25 cellular contexts compared by ENCODE assay signal in genomic region chr2:171166328-171166983, GRCh38. TPM values are rescaled to one million over a fixed set of nuclear protein-coding genes. Genes with fewer than 3 reads are reported as not detected.
DNase-seq lines count a peak whose midpoint lies in the region; ATAC-seq and TF ChIP-seq lines count a peak whose summit lies in the region.
"Had no signal": no experiment of that assay in that cellular context is flagged by ENCODE, and none has a peak within 500 bp of the region (broad histone marks: within the 10 kb centered on the region; RNA-seq: fewer than 3 reads in every experiment).

No MANE protein-coding gene starts in this region.

- DNase-seq in cardiac muscle cell (ENCODE audit: low read depth in 1 of 2, low spot score in 1 of 2) (peak; percentile 31 to 60), cardiac septum (ENCODE audit: low spot score) (no peak), fibroblast of pulmonary artery (ENCODE audit: low read depth) (peak; percentile 58), mesenchymal stem cell (no peak), HAP-1 (ENCODE audit: low spot score in 2 of 2) (no peak)
- DNase-seq in activated naive CD4-positive, alpha-beta T cell treated with anti-CD3 and anti-CD28 coated beads, Interleukin-2, amount 50 U/mL, for 72 hours (ENCODE audit: low spot score in 2 of 2) = no peak
- no peak for DNase-seq in activated CD8-positive, alpha-beta memory T cell treated with anti-CD3 and anti-CD28 coated beads for 24 hours
- DNase-seq: 8988T; AML-193; C1 segment of cervical spinal cord; CD8-positive, alpha-beta memory T cell; GM23248; Kasumi-1; MG63; NCI-H1417 treated with DMSO at 0.1 percent for 48 hours; NCI-H187 treated with DMSO at 0.1 percent for 48 hours; NCI-H2107; NCI-H510A treated with DMSO at 0.1 percent for 48 hours; NCI-H774; NK-92 treated with Interleukin-12 subunit alpha and Interleukin-12 subunit beta, amount 100 ng/mL, for 24 hours; SIG-M5 had no signal

- H2AFZ ChIP-seq in mesenchymal stem cell (ENCODE audit: low read depth, low read length) = no peak overlapping the region
- H2AFZ ChIP-seq: GM23248 had no signal

- no peak overlapping the region for H3K27ac Mint-ChIP-seq in activated naive CD4-positive, alpha-beta T cell treated with anti-CD3 and anti-CD28 coated beads, Interleukin-2, amount 50 U/mL, for 72 hours
- H3K27ac Mint-ChIP-seq: CD8-positive, alpha-beta memory T cell had no signal

- TF ChIP-seq CTCF in cardiac muscle cell (IDR thresholded peaks at IDR 0.05; ENCODE audit: low read depth, low read length) = no peak
- no peak for TF ChIP-seq CTCF in fibroblast of pulmonary artery (IDR thresholded peaks at IDR 0.05; ENCODE audit: low read length, missing control alignments)

- H3K27me3 ChIP-seq in cardiac muscle cell (no peaks in the 10 kb centered on the region), mesenchymal stem cell (ENCODE audit: control insufficient read depth in 1 of 2, insufficient read depth in 1 of 2, low read length in 2 of 2) (no peaks in the 10 kb centered on the region), HAP-1 (ENCODE audit: low read depth) (no peaks in the 10 kb centered on the region)
- H3K27me3 ChIP-seq: MG63 had no signal

- no peak overlapping the region for H3K14ac ChIP-seq in mesenchymal stem cell (ENCODE audit: low read length in 2 of 2)

- H3K4me1 ChIP-seq in cardiac muscle cell (ENCODE audit: low read depth) (peaks cover 3% of the 10 kb centered on the region), mesenchymal stem cell (ENCODE audit: control insufficient read depth, insufficient read depth, low read depth, low read length) (no peaks in the 10 kb centered on the region), HAP-1 (peaks cover 7% of the 10 kb centered on the region)

- H4K8ac ChIP-seq in mesenchymal stem cell (ENCODE audit: low read length) = peak overlapping the region; percentile 64

- no peak overlapping the region for H2BK12ac ChIP-seq in mesenchymal stem cell (ENCODE audit: low read length in 2 of 2)

- H3K18ac ChIP-seq in mesenchymal stem cell (ENCODE audit: low read depth in 1 of 2, low read length in 2 of 2) = peak overlapping the region in 1 of 2 experiments; percentile 21

- H3K4ac ChIP-seq in mesenchymal stem cell (ENCODE audit: low read depth in 1 of 2, low read length in 2 of 2) = no peak overlapping the region

- no peak overlapping the region for H2BK120ac ChIP-seq in mesenchymal stem cell (ENCODE audit: low read depth, low read length)

- H3K4me3 ChIP-seq in cardiac muscle cell (no peak overlapping the region), fibroblast of pulmonary artery (replicated peaks; ENCODE audit: low read depth, low read length) (no peak overlapping the region), mesenchymal stem cell (ENCODE audit: insufficient read depth in 1 of 2, low read depth in 1 of 2, low read length in 2 of 2) (no peak overlapping the region), HAP-1 (no peak overlapping the region)
- H3K4me3 ChIP-seq: GM23248, MG63 had no signal

- H2AK5ac ChIP-seq in mesenchymal stem cell (ENCODE audit: low read length, severe bottlenecking) = no peak overlapping the region

- no peak overlapping the region for H4K91ac ChIP-seq in mesenchymal stem cell (ENCODE audit: low read length)

- intact Hi-C loops in cardiac septum (cut with DNase I) = no loop called here

- H3K23ac ChIP-seq in mesenchymal stem cell (ENCODE audit: low read length in 2 of 2) = no peak overlapping the region

- H3K9ac ChIP-seq in mesenchymal stem cell (ENCODE audit: low read length) = no peak overlapping the region
- H3K9ac ChIP-seq: GM23248 had no signal

- no peaks in the 10 kb centered on the region for H3K9me3 Mint-ChIP-seq in activated naive CD4-positive, alpha-beta T cell treated with anti-CD3 and anti-CD28 coated beads, Interleukin-2, amount 50 U/mL, for 72 hours
- H3K9me3 Mint-ChIP-seq: CD8-positive, alpha-beta memory T cell had no signal

- no peaks in the 10 kb centered on the region for H3K79me1 ChIP-seq in mesenchymal stem cell (replicated peaks; ENCODE audit: low read length, poor library complexity, severe bottlenecking)

- ATAC-seq in GM21737 (IDR thresholded peaks at IDR 0.05; ENCODE audit: unreplicated experiment) = no peak
- ATAC-seq in activated naive CD4-positive, alpha-beta T cell treated with anti-CD3 and anti-CD28 coated beads, Interleukin-2, amount 50 U/mL, for 72 hours = no peak
- ATAC-seq: HCT116, Panc1, SK-N-SH treated with all-trans-retinoic acid at 6 μM for 48 hours had no signal

- WGBS in mesenchymal stem cell = over 99% methylated on average over 3 of the region's 6 CpGs

- H2BK5ac ChIP-seq in mesenchymal stem cell (ENCODE audit: low read depth, low read length, poor library complexity, severe bottlenecking) = no peak overlapping the region

- H3K36me3 Mint-ChIP-seq in activated naive CD4-positive, alpha-beta T cell treated with anti-CD3 and anti-CD28 coated beads, Interleukin-2, amount 50 U/mL, for 72 hours = peaks cover 0 to under 1% of the 10 kb centered on the region in 2 donors
- H3K36me3 Mint-ChIP-seq: CD8-positive, alpha-beta memory T cell had no signal

- H3K9me3 ChIP-seq in cardiac muscle cell (ENCODE audit: low read depth) = no peaks in the 10 kb centered on the region
- H3K9me3 ChIP-seq in mesenchymal stem cell (ENCODE audit: control insufficient read depth, low read length) = no peaks in the 10 kb centered on the region
- H3K9me3 ChIP-seq in HAP-1 = no peaks in the 10 kb centered on the region
- H3K9me3 ChIP-seq: MG63 had no signal

- H3K27ac ChIP-seq in cardiac muscle cell = no peak overlapping the region
- H3K27ac ChIP-seq in mesenchymal stem cell (ENCODE audit: low read length, poor library complexity, severe bottlenecking) = no peak overlapping the region
- H3K27ac ChIP-seq: GM23248 had no signal

- in situ Hi-C loops in HAP-1 (cut with MboI; ENCODE audit: low sequenced_read_pairs) = loop anchor here (25.0 kb wide), 1 partner anchor 246 kb away; no protein-coding TSS in a partner anchor

- no peak overlapping the region for H2BK15ac ChIP-seq in mesenchymal stem cell (ENCODE audit: low read depth, poor library complexity, severe bottlenecking)

- H3K36me3 ChIP-seq in cardiac muscle cell (no peaks in the 10 kb centered on the region), mesenchymal stem cell (ENCODE audit: control insufficient read depth in 1 of 2, insufficient read depth in 2 of 2, low read depth in 1 of 2, low read length in 2 of 2) (no peaks in the 10 kb centered on the region), HAP-1 (replicated peaks) (no peaks in the 10 kb centered on the region)
- H3K36me3 ChIP-seq: MG63 had no signal

- no peak overlapping the region for H3K4me2 ChIP-seq in mesenchymal stem cell (ENCODE audit: low read length, poor library complexity, severe bottlenecking)

RNA-seq across cellular contexts. Expression of gene TLK1, which starts 5.8 kb away (rescaled TPM):
- total RNA-seq in cardiac muscle cell (12.8 and 29.2 TPM in 2 replicates), cardiac septum (31.8 TPM)
- polyA plus RNA-seq in cardiac muscle cell = 10.1 and 21.2 TPM in 2 replicates
- 28.6 TPM for polyA plus RNA-seq in mesenchymal stem cell (2013, experiment 1 of 2)
- 27.2 TPM for polyA plus RNA-seq in mesenchymal stem cell (2013, experiment 2 of 2)
- 10 to 100 TPM; 56.9 to 81.0 TPM for total RNA-seq in activated naive CD4-positive, alpha-beta T cell treated with anti-CD3 and anti-CD28 coated beads, Interleukin-2, amount 50 U/mL, for 72 hours

Comparison
In these comparisons a context has a peak if more than half of its experiments do, and no peak if none do; other contexts are left out.
1. DNase-seq: peak in cardiac muscle cell (2 of 2) and fibroblast of pulmonary artery (single experiment); none in cardiac septum (single experiment), mesenchymal stem cell (single experiment), activated naive CD4-positive, alpha-beta T cell treated with anti-CD3 and anti-CD28 coated beads, Interleukin-2, amount 50 U/mL, for 72 hours (0 of 2), HAP-1 (0 of 2) and activated CD8-positive, alpha-beta memory T cell treated with anti-CD3 and anti-CD28 coated beads for 24 hours (single experiment).